1 cellular context compared by ENCODE assay signal in the genomic region with DNA sequence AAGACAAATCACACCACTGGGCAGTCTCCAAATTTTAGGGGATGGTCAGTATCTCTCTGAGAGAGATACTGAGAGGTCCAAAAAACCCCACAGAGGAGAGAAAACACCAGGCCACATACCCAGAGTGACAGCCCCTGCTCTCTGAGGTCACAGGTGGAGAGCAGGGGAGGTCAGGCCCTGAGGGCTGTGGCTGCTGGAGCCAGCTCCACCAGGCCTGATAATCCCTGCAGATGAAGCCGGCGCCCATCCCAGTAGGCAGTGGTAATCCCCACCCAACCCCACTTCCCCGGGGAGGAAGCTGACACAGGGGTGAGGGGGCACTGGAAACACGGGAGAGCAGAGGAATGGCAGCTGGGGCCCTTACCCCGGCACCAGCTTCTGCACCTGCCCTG.
TF ChIP-seq lines count a peak whose summit lies in the region.

No MANE protein-coding gene starts in this region.

TF ChIP-seq in GM12878, 131 proteins besides CTCF, POLR2A, EP300 and RAD21:
- peak; percentile 36; the same call in 1 of the 2 replicates for TF ChIP-seq ZNF687 (IDR thresholded peaks at IDR 0.05)
- TF ChIP-seq MXI1 (IDR thresholded peaks at IDR 0.05; ENCODE audit: low read depth, low read length) = no peak
- TF ChIP-seq, protein P1, sequence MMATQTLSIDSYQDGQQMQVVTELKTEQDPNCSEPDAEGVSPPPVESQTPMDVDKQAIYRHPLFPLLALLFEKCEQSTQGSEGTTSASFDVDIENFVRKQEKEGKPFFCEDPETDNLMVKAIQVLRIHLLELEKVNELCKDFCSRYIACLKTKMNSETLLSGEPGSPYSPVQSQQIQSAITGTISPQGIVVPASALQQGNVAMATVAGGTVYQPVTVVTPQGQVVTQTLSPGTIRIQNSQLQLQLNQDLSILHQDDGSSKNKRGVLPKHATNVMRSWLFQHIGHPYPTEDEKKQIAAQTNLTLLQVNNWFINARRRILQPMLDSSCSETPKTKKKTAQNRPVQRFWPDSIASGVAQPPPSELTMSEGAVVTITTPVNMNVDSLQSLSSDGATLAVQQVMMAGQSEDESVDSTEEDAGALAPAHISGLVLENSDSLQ (IDR thresholded peaks at IDR 0.05) = peak; percentile 70; the same call in 1 of the 2 replicates
- no peak for TF ChIP-seq IKZF1 (conservative IDR thresholded peaks at IDR 0.05)
- TF ChIP-seq ATF2 (IDR thresholded peaks at IDR 0.05; ENCODE audit: low read length) = no peak
- TF ChIP-seq NFIC (IDR thresholded peaks at IDR 0.05; ENCODE audit: low read depth, low read length) = no peak
- TF ChIP-seq RUNX3 (IDR thresholded peaks at IDR 0.05; ENCODE audit: low read length) = 0 out of 2 replicates have a peak, but pooled peaks have one; percentile 12
- no peak for TF ChIP-seq HDGF (IDR thresholded peaks at IDR 0.05)
- TF ChIP-seq BACH1 (IDR thresholded peaks at IDR 0.05; ENCODE audit: borderline replicate concordance) = no peak
- TF ChIP-seq DPF2 (IDR thresholded peaks at IDR 0.05) = no peak
- no peak for TF ChIP-seq RBBP5 (conservative IDR thresholded peaks at IDR 0.05)
- TF ChIP-seq NR2F1 (conservative IDR thresholded peaks at IDR 0.05) = peak; percentile 57; the same call in 1 of the 2 replicates
